ENCODE assay signal across 15 cellular contexts in genomic region chr20:1468117-1468624, GRCh38. TPM values are rescaled to one million over a fixed set of nuclear protein-coding genes. Genes with fewer than 3 reads are reported as not detected.
DNase-seq lines count a peak whose midpoint lies in the region; ATAC-seq lines count a peak whose summit lies in the region.
"Had no signal": no experiment of that assay in that cellular context is flagged by ENCODE, and none has a peak within 500 bp of the region (broad histone marks: within the 10 kb centered on the region; RNA-seq: fewer than 3 reads in every experiment).

No MANE protein-coding gene starts in this region.

- peaks cover 0 to 2% of the 10 kb centered on the region in 2 donors for H3K36me3 Mint-ChIP-seq in activated T-cell treated with anti-CD3 and anti-CD28 coated beads, Interleukin-2, amount 50 U/mL, for 72 hours (ENCODE audit: insufficient read depth in 2 of 2)
- peaks cover 16% of the 10 kb centered on the region for H3K36me3 Mint-ChIP-seq in activated T-cell treated with anti-CD3 and anti-CD28 coated beads, Interleukin-2, amount 50 U/mL, for 4 hours (ENCODE audit: insufficient read depth)
- peaks cover 4% of the 10 kb centered on the region for H3K36me3 Mint-ChIP-seq in central memory CD8-positive, alpha-beta T cell (ENCODE audit: insufficient read depth)

- peaks cover 10 to 35% of the 10 kb centered on the region in 2 donors for H3K4me1 ChIP-seq in muscle layer of duodenum (ENCODE audit: control insufficient read depth in 1 of 2, insufficient read depth in 2 of 2, low read length in 2 of 2)

- DNase-seq in activated T-cell treated with anti-CD3 and anti-CD28 coated beads, Interleukin-2, amount 50 U/mL, for 72 hours, result no peak
- no peak for DNase-seq in activated T-cell treated with anti-CD3 and anti-CD28 coated beads, Interleukin-2, amount 50 U/mL, for 4 hours
- no peak for DNase-seq in central memory CD8-positive, alpha-beta T cell (ENCODE audit: low spot score in 2 of 2)
- no peak for DNase-seq in DMS79 treated with DMSO at 0.1 percent for 48 hours (lab: John Stamatoyannopoulos, UW)
- DNase-seq: activated CD4-positive, alpha-beta T cell treated with anti-CD3 and anti-CD28 coated beads, Interleukin-2, amount 10 ng/mL, durations not matched to agents 7 days and 5 days; activated effector memory CD4-positive, alpha-beta T cell treated with Interleukin-2 at 50 U/mL for 16 hours; Karpas-422; NCI-H1930; RPMI8226; T-helper 2 cell had no signal

- H3K27ac ChIP-seq in muscle layer of duodenum (ENCODE audit: low read length) (peak overlapping the region; percentile 69), temporal lobe (ENCODE audit: low read depth, low read length) (peak overlapping the region; percentile 12)

- H3K27me3 ChIP-seq in muscle layer of duodenum (ENCODE audit: low read depth, low read length), result no peaks in the 10 kb centered on the region

- H3K4me1 Mint-ChIP-seq in activated T-cell treated with anti-CD3 and anti-CD28 coated beads, Interleukin-2, amount 50 U/mL, for 72 hours (ENCODE audit: low read depth), result peaks cover 44% of the 10 kb centered on the region
- H3K4me1 Mint-ChIP-seq in activated T-cell treated with anti-CD3 and anti-CD28 coated beads, Interleukin-2, amount 50 U/mL, for 4 hours (ENCODE audit: low read depth), result peaks cover 40% of the 10 kb centered on the region
- peaks cover 40% of the 10 kb centered on the region for H3K4me1 Mint-ChIP-seq in central memory CD8-positive, alpha-beta T cell

- peak overlapping the region; percentile 79 for H3K27ac Mint-ChIP-seq in activated T-cell treated with anti-CD3 and anti-CD28 coated beads, Interleukin-2, amount 50 U/mL, for 72 hours
- peak overlapping the region; percentile 54 for H3K27ac Mint-ChIP-seq in central memory CD8-positive, alpha-beta T cell (ENCODE audit: low read depth)
- H3K27ac Mint-ChIP-seq: activated CD4-positive, alpha-beta T cell treated with anti-CD3 and anti-CD28 coated beads, Interleukin-2, amount 10 ng/mL, durations not matched to agents 7 days and 5 days had no signal

- no peaks in the 10 kb centered on the region for H3K9me3 Mint-ChIP-seq in activated T-cell treated with anti-CD3 and anti-CD28 coated beads, Interleukin-2, amount 50 U/mL, for 72 hours
- no peaks in the 10 kb centered on the region for H3K9me3 Mint-ChIP-seq in activated T-cell treated with anti-CD3 and anti-CD28 coated beads, Interleukin-2, amount 50 U/mL, for 4 hours
- no peaks in the 10 kb centered on the region for H3K9me3 Mint-ChIP-seq in central memory CD8-positive, alpha-beta T cell
- H3K9me3 Mint-ChIP-seq: activated CD4-positive, alpha-beta T cell treated with anti-CD3 and anti-CD28 coated beads, Interleukin-2, amount 10 ng/mL, durations not matched to agents 7 days and 5 days had no signal

- H3K9me3 ChIP-seq in muscle layer of duodenum (ENCODE audit: control insufficient read depth in 1 of 2, low read length in 2 of 2), result no peaks in the 10 kb centered on the region

- H3K27me3 Mint-ChIP-seq in activated T-cell treated with anti-CD3 and anti-CD28 coated beads, Interleukin-2, amount 50 U/mL, for 72 hours (ENCODE audit: low read depth), result peaks cover 19% of the 10 kb centered on the region
- H3K27me3 Mint-ChIP-seq in activated T-cell treated with anti-CD3 and anti-CD28 coated beads, Interleukin-2, amount 50 U/mL, for 4 hours (ENCODE audit: low read depth), result peaks cover 14% of the 10 kb centered on the region
- peaks cover 18% of the 10 kb centered on the region for H3K27me3 Mint-ChIP-seq in central memory CD8-positive, alpha-beta T cell

- peaks cover 4 to 13% of the 10 kb centered on the region in 2 donors for H3K36me3 ChIP-seq in muscle layer of duodenum (ENCODE audit: control insufficient read depth in 1 of 2, insufficient read depth in 2 of 2, low read length in 2 of 2)

- no peak overlapping the region for H3K4me3 ChIP-seq in muscle layer of duodenum (ENCODE audit: low read depth in 1 of 2, low read length in 2 of 2)

- peak overlapping the region; percentile 88 to 90 for H3K4me3 Mint-ChIP-seq in activated T-cell treated with anti-CD3 and anti-CD28 coated beads, Interleukin-2, amount 50 U/mL, for 72 hours
- H3K4me3 Mint-ChIP-seq in activated T-cell treated with anti-CD3 and anti-CD28 coated beads, Interleukin-2, amount 50 U/mL, for 4 hours, result no peak overlapping the region
- H3K4me3 Mint-ChIP-seq in central memory CD8-positive, alpha-beta T cell, result peak overlapping the region; percentile 77

- ATAC-seq in activated T-cell treated with anti-CD3 and anti-CD28 coated beads, Interleukin-2, amount 50 U/mL, for 72 hours (replicated peaks in 1 of 2), result no peak
- ATAC-seq in activated T-cell treated with anti-CD3 and anti-CD28 coated beads, Interleukin-2, amount 50 U/mL, for 4 hours, result no peak
- ATAC-seq in central memory CD8-positive, alpha-beta T cell (replicated peaks; ENCODE audit: extremely low read depth, poor library complexity, severe bottlenecking), result no peak
- ATAC-seq in GM19351 (IDR thresholded peaks at IDR 0.05; ENCODE audit: unreplicated experiment) (no peak), GM21526 (IDR thresholded peaks at IDR 0.05; ENCODE audit: low FRiP score, unreplicated experiment) (no peak)
- ATAC-seq: HCT116 had no signal

RNA-seq across cellular contexts. Expression of gene NSFL1C, which starts 1.5 kb away (rescaled TPM):
- 10 to 100 TPM; 57.9 to 75.4 TPM for total RNA-seq in activated T-cell treated with anti-CD3 and anti-CD28 coated beads, Interleukin-2, amount 50 U/mL, for 72 hours
- total RNA-seq in activated T-cell treated with anti-CD3 and anti-CD28 coated beads, Interleukin-2, amount 50 U/mL, for 4 hours, result 100 to 1,000 TPM; 193 to 218 (median 208) TPM
- 24.1 TPM for total RNA-seq in temporal lobe

RNA-seq across cellular contexts. Expression of gene SIRPB2, which starts 23.0 kb away (rescaled TPM):
- not detected for total RNA-seq in activated T-cell treated with anti-CD3 and anti-CD28 coated beads, Interleukin-2, amount 50 U/mL, for 72 hours
- not detected for total RNA-seq in activated T-cell treated with anti-CD3 and anti-CD28 coated beads, Interleukin-2, amount 50 U/mL, for 4 hours
- total RNA-seq in temporal lobe, result 0.49 TPM
- total RNA-seq: activated CD4-positive, alpha-beta T cell treated with anti-CD3 and anti-CD28 coated beads, Interleukin-2, amount 10 ng/mL, durations not matched to agents 7 days and 5 days had no signal
